Comparison of ENCODE assay signal across 28 cellular contexts in genomic region chr4:147633113-147633512, GRCh38. TPM values are rescaled to one million over a fixed set of nuclear protein-coding genes. Genes with fewer than 3 reads are reported as not detected.
DNase-seq lines count a peak whose midpoint lies in the region; ATAC-seq and TF ChIP-seq lines count a peak whose summit lies in the region.
"Had no signal": no experiment of that assay in that cellular context is flagged by ENCODE, and none has a peak within 500 bp of the region (broad histone marks: within the 10 kb centered on the region; RNA-seq: fewer than 3 reads in every experiment).

No MANE protein-coding gene starts in this region.

- no peak overlapping the region for H3K4me2 ChIP-seq in mesenchymal stem cell (ENCODE audit: low read length, poor library complexity, severe bottlenecking)

- H3K9ac ChIP-seq in mesenchymal stem cell (ENCODE audit: low read length), result no peak overlapping the region

- no peak overlapping the region for H3K14ac ChIP-seq in mesenchymal stem cell (ENCODE audit: low read length in 2 of 2)

- no peak overlapping the region for H3K4me3 Mint-ChIP-seq in HFFc6
- H3K4me3 Mint-ChIP-seq: activated naive CD4-positive, alpha-beta T cell treated with anti-CD3 and anti-CD28 coated beads, Interleukin-2, amount 10 ng/mL, durations not matched to agents 7 days and 5 days; activated T-cell treated with anti-CD3 and anti-CD28 coated beads, Interleukin-2, amount 50 U/mL, for 72 hours; CD4-positive, alpha-beta memory T cell; natural killer cell treated with Interleukin-12 subunit alpha and Interleukin-12 subunit beta and Interleukin-15 and Interleukin-18, amount 100 ng/mL, for 72 hours; stimulated activated naive CD8-positive, alpha-beta T cell treated with anti-CD3 and anti-CD28 coated beads, Interleukin-15, Interleukin-2, amounts not matched to agents 100 ng/mL and 50 ng/mL, for 24 hours had no signal

- H3K9me3 Mint-ChIP-seq in HFFc6, result no peaks in the 10 kb centered on the region
- H3K9me3 Mint-ChIP-seq: activated naive CD4-positive, alpha-beta T cell treated with anti-CD3 and anti-CD28 coated beads, Interleukin-2, amount 10 ng/mL, durations not matched to agents 7 days and 5 days; natural killer cell treated with Interleukin-12 subunit alpha and Interleukin-12 subunit beta and Interleukin-15 and Interleukin-18, amount 100 ng/mL, for 72 hours; stimulated activated naive CD8-positive, alpha-beta T cell treated with anti-CD3 and anti-CD28 coated beads, Interleukin-15, Interleukin-2, amounts not matched to agents 100 ng/mL and 50 ng/mL, for 24 hours had no signal

- DNase-seq in HFFc6 (peak; percentile 25), choroid plexus epithelial cell (ENCODE audit: low read depth) (peak; percentile 76), mesenchymal stem cell (peak; percentile 15), upper lobe of right lung (no peak), Kasumi-1 (lab: John Stamatoyannopoulos, UW) (no peak), RPMI8226 (no peak)
- DNase-seq: activated naive CD4-positive, alpha-beta T cell treated with anti-CD3 and anti-CD28 coated beads, Interleukin-2, amount 10 ng/mL, durations not matched to agents 7 days and 5 days; activated T-cell treated with anti-CD3 and anti-CD28 coated beads, Interleukin-2, amount 50 U/mL, for 72 hours; anterior cingulate cortex; CD4-positive, alpha-beta memory T cell; central memory CD4-positive, alpha-beta T cell; DMS153; dorsolateral prefrontal cortex; foreskin keratinocyte; GDM1; GOT3; midbrain; NCI-H1694 treated with DMSO at 0.1 percent for 48 hours; NCI-H69; ovary; right cardiac atrium; stimulated activated CD4-positive, alpha-beta T cell treated with anti-CD3 and anti-CD28 coated beads, Interleukin-4, amount 100 ng/mL, for 4 hours; T-helper 2 cell had no signal

- no peak overlapping the region for H2BK15ac ChIP-seq in mesenchymal stem cell (ENCODE audit: low read depth, poor library complexity, severe bottlenecking)

- H2BK12ac ChIP-seq in mesenchymal stem cell (ENCODE audit: low read length in 2 of 2), result no peak overlapping the region

- intact Hi-C loops in upper lobe of right lung (cut with DNase I), result no loop called here

- no peak overlapping the region for H4K8ac ChIP-seq in mesenchymal stem cell (ENCODE audit: low read length)

- TF ChIP-seq CTCF in HFFc6 (IDR thresholded peaks at IDR 0.05), result no peak
- no peak for TF ChIP-seq CTCF in choroid plexus epithelial cell (conservative IDR thresholded peaks at IDR 0.05; ENCODE audit: low read depth, low read length)
- TF ChIP-seq CTCF in upper lobe of right lung (IDR thresholded peaks at IDR 0.05), result no peak

- H3K4me1 Mint-ChIP-seq in HFFc6 (ENCODE audit: low read depth), result peaks cover 26% of the 10 kb centered on the region
- H3K4me1 Mint-ChIP-seq: activated naive CD4-positive, alpha-beta T cell treated with anti-CD3 and anti-CD28 coated beads, Interleukin-2, amount 10 ng/mL, durations not matched to agents 7 days and 5 days; CD4-positive, alpha-beta memory T cell had no signal

- H3K4me1 ChIP-seq in mesenchymal stem cell (ENCODE audit: control insufficient read depth, insufficient read depth, low read depth, low read length), result no peaks in the 10 kb centered on the region
- H3K4me1 ChIP-seq in upper lobe of right lung, result no peaks in the 10 kb centered on the region
- H3K4me1 ChIP-seq: foreskin keratinocyte, SJSA1 had no signal

- no peak overlapping the region for H3K18ac ChIP-seq in mesenchymal stem cell (ENCODE audit: low read depth in 1 of 2, low read length in 2 of 2)

- no peak overlapping the region for H4K91ac ChIP-seq in mesenchymal stem cell (ENCODE audit: low read length)

- H2BK120ac ChIP-seq in mesenchymal stem cell (ENCODE audit: low read depth, low read length), result no peak overlapping the region

- H3K27me3 Mint-ChIP-seq in HFFc6 (ENCODE audit: insufficient read depth), result no peaks in the 10 kb centered on the region
- H3K27me3 Mint-ChIP-seq: activated naive CD4-positive, alpha-beta T cell treated with anti-CD3 and anti-CD28 coated beads, Interleukin-2, amount 10 ng/mL, durations not matched to agents 7 days and 5 days; CD4-positive, alpha-beta memory T cell; natural killer cell treated with Interleukin-12 subunit alpha and Interleukin-12 subunit beta and Interleukin-15 and Interleukin-18, amount 100 ng/mL, for 72 hours; stimulated activated naive CD8-positive, alpha-beta T cell treated with anti-CD3 and anti-CD28 coated beads, Interleukin-15, Interleukin-2, amounts not matched to agents 100 ng/mL and 50 ng/mL, for 24 hours had no signal

- peak overlapping the region; percentile 57; the same call in 1 of the 2 replicates for H3K27ac Mint-ChIP-seq in HFFc6
- H3K27ac Mint-ChIP-seq: activated naive CD4-positive, alpha-beta T cell treated with anti-CD3 and anti-CD28 coated beads, Interleukin-2, amount 10 ng/mL, durations not matched to agents 7 days and 5 days; activated T-cell treated with anti-CD3 and anti-CD28 coated beads, Interleukin-2, amount 50 U/mL, for 72 hours; CD4-positive, alpha-beta memory T cell; natural killer cell treated with Interleukin-12 subunit alpha and Interleukin-12 subunit beta and Interleukin-15 and Interleukin-18, amount 100 ng/mL, for 72 hours; stimulated activated naive CD8-positive, alpha-beta T cell treated with anti-CD3 and anti-CD28 coated beads, Interleukin-15, Interleukin-2, amounts not matched to agents 100 ng/mL and 50 ng/mL, for 24 hours had no signal

- WGBS in mesenchymal stem cell, result 80% methylated on average over 3 of the region's 3 CpGs

- H2AFZ ChIP-seq in mesenchymal stem cell (ENCODE audit: low read depth, low read length), result no peak overlapping the region

- H2BK5ac ChIP-seq in mesenchymal stem cell (ENCODE audit: low read depth, low read length, poor library complexity, severe bottlenecking), result no peak overlapping the region

- H3K36me3 ChIP-seq in mesenchymal stem cell (ENCODE audit: control insufficient read depth in 1 of 2, insufficient read depth in 2 of 2, low read depth in 1 of 2, low read length in 2 of 2), result peaks cover 10 to 98% of the 10 kb centered on the region in 2 experiments
- H3K36me3 ChIP-seq in upper lobe of right lung, result peaks cover 96% of the 10 kb centered on the region
- H3K36me3 ChIP-seq: ovary had no signal

- H3K4me3 ChIP-seq in choroid plexus epithelial cell (ENCODE audit: low read depth, low read length), result no peak overlapping the region
- no peak overlapping the region for H3K4me3 ChIP-seq in mesenchymal stem cell (ENCODE audit: insufficient read depth in 1 of 2, low read depth in 1 of 2, low read length in 2 of 2)
- no peak overlapping the region for H3K4me3 ChIP-seq in upper lobe of right lung
- H3K4me3 ChIP-seq: dorsolateral prefrontal cortex, ovary, SJSA1 had no signal

- H2AK5ac ChIP-seq in mesenchymal stem cell (ENCODE audit: low read length, severe bottlenecking), result no peak overlapping the region

- no peak overlapping the region for H3K23ac ChIP-seq in mesenchymal stem cell (ENCODE audit: low read length in 2 of 2)

- no peaks in the 10 kb centered on the region for H3K27me3 ChIP-seq in mesenchymal stem cell (ENCODE audit: control insufficient read depth in 1 of 2, insufficient read depth in 1 of 2, low read length in 2 of 2)
- no peaks in the 10 kb centered on the region for H3K27me3 ChIP-seq in upper lobe of right lung
- H3K27me3 ChIP-seq: dorsolateral prefrontal cortex, foreskin keratinocyte, ovary, SJSA1 had no signal

- no peak overlapping the region for H3K4ac ChIP-seq in mesenchymal stem cell (ENCODE audit: low read depth in 1 of 2, low read length in 2 of 2)

- peaks cover 11% of the 10 kb centered on the region for H3K9me3 ChIP-seq in mesenchymal stem cell (ENCODE audit: control insufficient read depth, low read length)
- H3K9me3 ChIP-seq in upper lobe of right lung, result no peaks in the 10 kb centered on the region
- H3K9me3 ChIP-seq: ovary, SJSA1 had no signal

- H3K36me3 Mint-ChIP-seq in HFFc6 (ENCODE audit: low read depth), result peaks cover 42% of the 10 kb centered on the region

- ATAC-seq in upper lobe of right lung (peak; percentile 47), HG02759 (IDR thresholded peaks at IDR 0.05; ENCODE audit: unreplicated experiment) (no peak)
- ATAC-seq: activated T-cell treated with anti-CD3 and anti-CD28 coated beads, Interleukin-2, amount 50 U/mL, for 72 hours; foreskin keratinocyte; left lobe of liver; natural killer cell treated with Interleukin-12 subunit alpha and Interleukin-12 subunit beta and Interleukin-15 and Interleukin-18, amount 100 ng/mL, for 72 hours; right cardiac atrium had no signal

- H3K27ac ChIP-seq in mesenchymal stem cell (ENCODE audit: low read length, poor library complexity, severe bottlenecking) (peak overlapping the region; percentile 47), upper lobe of right lung (no peak overlapping the region)
- H3K27ac ChIP-seq: dorsolateral prefrontal cortex, foreskin keratinocyte, ovary, SJSA1 had no signal

- peaks cover 2% of the 10 kb centered on the region for H3K79me1 ChIP-seq in mesenchymal stem cell (replicated peaks; ENCODE audit: low read length, poor library complexity, severe bottlenecking)

RNA-seq across cellular contexts. Expression of gene TMEM184C, which starts 15.9 kb away (rescaled TPM):
- 10 to 100 TPM; 36.8 to 42.0 (median 39.8) TPM for total RNA-seq in HFFc6 (2021; fragmentation: NEBNext Ultra II Directional; extraction: Animal tissue kit (Norgen Biotek cat#: 25700))
- polyA plus RNA-seq in mesenchymal stem cell (2013, experiment 1 of 2), result 19.8 TPM
- 20.0 TPM for polyA plus RNA-seq in mesenchymal stem cell (2013, experiment 2 of 2)
- 31.3 TPM for total RNA-seq in upper lobe of right lung

RNA-seq across cellular contexts. Expression of gene PRMT9, which starts 50.9 kb away (rescaled TPM):
- total RNA-seq in HFFc6 (2021; fragmentation: NEBNext Ultra II Directional; extraction: Animal tissue kit (Norgen Biotek cat#: 25700)), result 1 to 10 TPM; 6.5 to 8.5 (median 7.3) TPM
- 4.2 TPM for polyA plus RNA-seq in mesenchymal stem cell (2013, experiment 1 of 2)
- 3.8 TPM for polyA plus RNA-seq in mesenchymal stem cell (2013, experiment 2 of 2)
- 11.5 TPM for total RNA-seq in upper lobe of right lung

Comparison
In these comparisons a context has a peak if more than half of its experiments do, and no peak if none do; other contexts are left out.
1. DNase-seq: peak in HFFc6 (single experiment), choroid plexus epithelial cell (single experiment) and mesenchymal stem cell (single experiment); none in upper lobe of right lung (single experiment), Kasumi-1 (0 of 2) and RPMI8226 (single experiment).